ENCODE assay signal across 20 cellular contexts in genomic region chr4:95180531-95181315, GRCh38.
DNase-seq lines count a peak whose midpoint lies in the region; ATAC-seq and TF ChIP-seq lines count a peak whose summit lies in the region.
"Had no signal": no experiment of that assay in that cellular context is flagged by ENCODE, and none has a peak within 500 bp of the region (broad histone marks: within the 10 kb centered on the region; RNA-seq: fewer than 3 reads in every experiment).

No MANE protein-coding gene starts in this region.

- H3K36me3 Mint-ChIP-seq in T-helper 17 cell (ENCODE audit: low read depth), result no peaks in the 10 kb centered on the region
- H3K36me3 Mint-ChIP-seq in nephron (ENCODE audit: low read depth), result peaks cover 57% of the 10 kb centered on the region
- no peaks in the 10 kb centered on the region for H3K36me3 Mint-ChIP-seq in T-helper 2 cell treated with Interferon-gamma antibody and Interleukin-4, amounts not matched to agents 5 μg/mL and 100 μg/mL, for 36 hours (ENCODE audit: low read depth)
- H3K36me3 Mint-ChIP-seq: activated naive CD8-positive, alpha-beta T cell; stimulated activated effector memory CD8-positive, alpha-beta T cell treated with anti-CD3 and anti-CD28 coated beads, Interleukin-12 subunit alpha, Interleukin-12 subunit beta, amount 100 ng/mL, for 72 hours had no signal

- peaks cover 9% of the 10 kb centered on the region for H3K4me1 Mint-ChIP-seq in T-helper 17 cell
- no peaks in the 10 kb centered on the region for H3K4me1 Mint-ChIP-seq in nephron
- peaks cover 11% of the 10 kb centered on the region for H3K4me1 Mint-ChIP-seq in T-helper 2 cell treated with Interferon-gamma antibody and Interleukin-4, amounts not matched to agents 5 μg/mL and 100 μg/mL, for 36 hours (ENCODE audit: low read depth)
- H3K4me1 Mint-ChIP-seq: activated T-helper 17 cell treated with anti-CD3 and anti-CD28 coated beads, Interleukin-2, amount 50 U/mL, for 72 hours; stimulated activated effector memory CD8-positive, alpha-beta T cell treated with anti-CD3 and anti-CD28 coated beads, Interleukin-12 subunit alpha, Interleukin-12 subunit beta, amount 100 ng/mL, for 72 hours had no signal

- H3K9me3 Mint-ChIP-seq in nephron, result peaks cover 15% of the 10 kb centered on the region
- peaks cover 10% of the 10 kb centered on the region for H3K9me3 Mint-ChIP-seq in T-helper 2 cell treated with Interferon-gamma antibody and Interleukin-4, amounts not matched to agents 5 μg/mL and 100 μg/mL, for 36 hours
- H3K9me3 Mint-ChIP-seq: stimulated activated effector memory CD8-positive, alpha-beta T cell treated with anti-CD3 and anti-CD28 coated beads, Interleukin-12 subunit alpha, Interleukin-12 subunit beta, amount 100 ng/mL, for 72 hours had no signal

- DNase-seq in T-helper 17 cell, result no peak
- DNase-seq in ecto neural progenitor cell (ENCODE audit: low spot score), result peak; percentile 67
- DNase-seq in activated CD4-positive, CD25-positive, alpha-beta regulatory T cell treated with anti-CD3 and anti-CD28 coated beads, Interleukin-2, amount 50 U/mL, for 72 hours, result no peak
- DNase-seq in GDM1 (lab: John Stamatoyannopoulos, UW), result no peak
- DNase-seq in T-helper 2 cell treated with Interferon-gamma antibody and Interleukin-4, amounts not matched to agents 5 μg/mL and 100 μg/mL, for 36 hours (ENCODE audit: low spot score), result no peak
- DNase-seq: activated CD4-positive, alpha-beta T cell treated with anti-CD3 and anti-CD28 coated beads, Interleukin-2, amount 50 U/mL, for 4 hours; DMS79; effector memory CD8-positive, alpha-beta T cell; gastrocnemius medialis; NCI-H1048; NCI-H187 treated with DMSO at 0.1 percent for 48 hours; WERI-Rb-1 had no signal

- no peaks in the 10 kb centered on the region for H3K9me3 ChIP-seq in T-helper 17 cell (ENCODE audit: control insufficient read depth, low read length, poor library complexity, severe bottlenecking)
- H3K9me3 ChIP-seq: Caco-2, gastrocnemius medialis, SK-N-SH, vagina had no signal

- peak overlapping the region; percentile 41 for H3K4me3 Mint-ChIP-seq in T-helper 17 cell
- H3K4me3 Mint-ChIP-seq in nephron, result no peak overlapping the region
- no peak overlapping the region for H3K4me3 Mint-ChIP-seq in T-helper 2 cell treated with Interferon-gamma antibody and Interleukin-4, amounts not matched to agents 5 μg/mL and 100 μg/mL, for 36 hours
- H3K4me3 Mint-ChIP-seq: activated naive CD8-positive, alpha-beta T cell; effector memory CD8-positive, alpha-beta T cell; stimulated activated effector memory CD8-positive, alpha-beta T cell treated with anti-CD3 and anti-CD28 coated beads, Interleukin-12 subunit alpha, Interleukin-12 subunit beta, amount 100 ng/mL, for 72 hours had no signal

- no peak for TF ChIP-seq CTCF in nephron (IDR thresholded peaks at IDR 0.05; ENCODE audit: unreplicated experiment in 3 of 3)

- ATAC-seq in T-helper 17 cell, result no peak
- no peak for ATAC-seq in activated CD4-positive, CD25-positive, alpha-beta regulatory T cell treated with anti-CD3 and anti-CD28 coated beads, Interleukin-2, amount 50 U/mL, for 24 hours
- ATAC-seq: gastrocnemius medialis had no signal

- H3K27me3 Mint-ChIP-seq in T-helper 17 cell, result peaks cover 7% of the 10 kb centered on the region
- no peaks in the 10 kb centered on the region for H3K27me3 Mint-ChIP-seq in nephron (ENCODE audit: low read depth)
- no peaks in the 10 kb centered on the region for H3K27me3 Mint-ChIP-seq in T-helper 2 cell treated with Interferon-gamma antibody and Interleukin-4, amounts not matched to agents 5 μg/mL and 100 μg/mL, for 36 hours (ENCODE audit: low read depth)
- H3K27me3 Mint-ChIP-seq: activated naive CD8-positive, alpha-beta T cell; activated T-helper 17 cell treated with anti-CD3 and anti-CD28 coated beads, Interleukin-2, amount 50 U/mL, for 72 hours had no signal

- H3K27ac Mint-ChIP-seq in T-helper 17 cell (peak overlapping the region; percentile 91), nephron (peak overlapping the region in 2 of 3 experiments; percentile 15 to 79)
- H3K27ac Mint-ChIP-seq in T-helper 2 cell treated with Interferon-gamma antibody and Interleukin-4, amounts not matched to agents 5 μg/mL and 100 μg/mL, for 36 hours, result no peak overlapping the region
- H3K27ac Mint-ChIP-seq: activated naive CD8-positive, alpha-beta T cell; activated T-helper 17 cell treated with anti-CD3 and anti-CD28 coated beads, Interleukin-2, amount 50 U/mL, for 72 hours; effector memory CD8-positive, alpha-beta T cell; stimulated activated effector memory CD8-positive, alpha-beta T cell treated with anti-CD3 and anti-CD28 coated beads, Interleukin-12 subunit alpha, Interleukin-12 subunit beta, amount 100 ng/mL, for 72 hours had no signal
